Comparison of ENCODE assay signal across 8 cellular contexts in genomic region chr9:35814841-35815543, GRCh38. TPM values are rescaled to one million over a fixed set of nuclear protein-coding genes. Genes with fewer than 3 reads are reported as not detected.
DNase-seq lines count a peak whose midpoint lies in the region; ATAC-seq, FAIRE-seq and TF ChIP-seq lines count a peak whose summit lies in the region.

TSS of gene HINT2 (minus strand) at chr9:35815042. CDS start at chr9:35814979, 63 bp downstream.

- H3K27ac Mint-ChIP-seq in natural killer cell, result peak within 1 kb of the TSS; percentile 96 to 98

- TF ChIP-seq CTCF in Loucy (conservative IDR thresholded peaks at IDR 0.05; ENCODE audit: low read length), result no peak
- TF ChIP-seq CTCF in fibroblast of mammary gland (conservative IDR thresholded peaks at IDR 0.05; ENCODE audit: control insufficient read depth, insufficient read depth, low read depth, low read length), result no peak
- no peak for TF ChIP-seq CTCF in natural killer cell (IDR thresholded peaks at IDR 0.05)

- H3K4me2 ChIP-seq in Loucy (ENCODE audit: low read depth, low read length, poor library complexity, severe bottlenecking), result peak within 1 kb of the TSS; percentile 94

- H3K9me3 ChIP-seq in Loucy (ENCODE audit: insufficient read depth, low read depth, low read length), result no peaks in the 10 kb centered on the region

- peaks cover 8% of the 10 kb centered on the region for H3F3A ChIP-seq in Loucy (ENCODE audit: low read depth)

- no peaks in the 10 kb centered on the region for H4K20me1 ChIP-seq in Loucy (ENCODE audit: insufficient read depth, low read length, poor library complexity, severe bottlenecking)

- intact Hi-C loops in natural killer cell (cut with micrococcal nuclease), result loop anchor here (1.0 to 10.0 kb wide), 6 partner anchors 11 to 700 kb away; partner anchors contain the start of genes ATOSB, CCDC107, CREB3 and RMRP

- H3K27me3 ChIP-seq in Loucy (ENCODE audit: insufficient read depth, low read length, poor library complexity, severe bottlenecking), result no peaks in the 10 kb centered on the region

- peaks cover 43 to 53% of the 10 kb centered on the region in 2 donors for H3K4me1 Mint-ChIP-seq in natural killer cell

- H2AFZ ChIP-seq in Loucy (ENCODE audit: low read length), result peak within 1 kb of the TSS; percentile 91

- TF ChIP-seq POLR2A in H54 (IDR thresholded peaks at IDR 0.05; ENCODE audit: low read depth, low read length) (peak; percentile 71), Raji (IDR thresholded peaks at IDR 0.05; ENCODE audit: insufficient read depth, low read depth, low read length) (peak; percentile 83)

- FAIRE-seq in H54 (lab: Jason Lieb, UNC), result peak; percentile 64

- H3K36me3 Mint-ChIP-seq in natural killer cell, result no peaks in the 10 kb centered on the region

- H3K79me2 ChIP-seq in Loucy (ENCODE audit: insufficient read depth, low read length), result peaks cover 13% of the 10 kb centered on the region

- H3K4me3 Mint-ChIP-seq in natural killer cell, result peak within 1 kb of the TSS; percentile 98

- peak; percentile 99 for DNase-seq in EL
- DNase-seq in H54 (ENCODE audit: insufficient read length, low spot score), result peak; percentile 74
- peak; percentile 94 for DNase-seq in activated T-helper 9 cell treated with anti-CD3 and anti-CD28 coated beads, Interleukin-2, amount 50 U/mL, for 16 hours (ENCODE audit: low read depth)
- DNase-seq in fibroblast of mammary gland (ENCODE audit: low read depth), result peak; percentile 99
- peak; percentile 96 for DNase-seq in natural killer cell
- DNase-seq in stimulated activated naive CD4-positive, alpha-beta T cell treated with Interleukin-2 at 50 U/mL for 16 hours (lab: John Stamatoyannopoulos, UW), result peak; percentile 98

- H3K9me3 Mint-ChIP-seq in natural killer cell, result no peaks in the 10 kb centered on the region

- H3K9ac ChIP-seq in Loucy (ENCODE audit: low read depth, low read length, poor library complexity, severe bottlenecking), result peak within 1 kb of the TSS; percentile 92

- peak within 1 kb of the TSS; percentile 77 for H3K4me3 ChIP-seq in Loucy (ENCODE audit: low read length, poor library complexity, severe bottlenecking)
- H3K4me3 ChIP-seq in fibroblast of mammary gland (ENCODE audit: control insufficient read depth, low read depth, low read length), result peak within 1 kb of the TSS; percentile 77

- H3K27me3 Mint-ChIP-seq in natural killer cell (ENCODE audit: low read depth in 2 of 2), result no peaks in the 10 kb centered on the region

- H3K36me3 ChIP-seq in Loucy (ENCODE audit: insufficient read depth, low read length), result no peaks in the 10 kb centered on the region

- ATAC-seq in natural killer cell, result peak; percentile 78 to 91 (median 79)

- peaks cover 39% of the 10 kb centered on the region for H3K4me1 ChIP-seq in Loucy (ENCODE audit: insufficient read depth, low read length, poor library complexity, severe bottlenecking)

- no peaks in the 10 kb centered on the region for H3K9me2 ChIP-seq in Loucy (replicated peaks; ENCODE audit: low read depth, low read length)

RNA-seq across cellular contexts. Expression of gene HINT2, which starts in this region (rescaled TPM):
- total RNA-seq in natural killer cell, result 10 to 100 TPM; 25.8 to 27.5 (median 25.9) TPM

Comparison
In these comparisons a context has a peak if more than half of its experiments do, and no peak if none do; other contexts are left out.
1. Peak in every context shown above with its lines: DNase-seq, ATAC-seq and H3K4me3 ChIP-seq.